20 cellular contexts compared by ENCODE assay signal in the genomic region with DNA sequence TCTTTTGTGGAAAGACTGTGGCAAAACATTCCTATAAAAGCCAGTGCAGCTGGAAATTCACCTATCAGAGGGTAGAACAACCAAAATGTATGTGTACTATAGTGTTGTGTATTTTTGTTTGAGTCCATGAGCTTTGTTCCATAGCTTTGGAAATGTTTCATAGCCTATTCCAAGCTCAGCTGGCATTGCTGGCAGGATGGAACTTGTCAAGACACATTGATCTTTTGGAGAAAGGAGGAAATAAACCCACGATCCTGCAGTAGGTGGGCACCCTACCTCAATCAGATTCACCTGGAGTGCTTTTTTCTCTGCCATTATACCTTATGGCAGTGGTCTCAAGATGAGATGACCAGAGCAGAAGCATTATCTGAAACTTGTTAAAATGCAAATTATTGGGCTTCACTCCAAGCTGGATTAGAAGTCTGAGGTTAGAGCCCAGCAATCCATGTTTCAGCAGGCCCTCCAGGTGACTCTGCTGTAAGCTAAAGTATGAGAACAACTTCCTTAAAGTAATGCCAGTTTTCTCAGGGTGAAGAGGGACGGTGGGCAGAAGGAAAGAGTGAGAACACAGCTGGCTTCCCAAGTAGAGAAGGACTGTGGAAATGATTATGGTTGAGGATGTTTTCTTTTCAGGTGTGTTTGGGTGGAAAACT.
"Had no signal": no experiment of that assay in that cellular context is flagged by ENCODE, and none has a peak within 500 bp of the region (broad histone marks: within the 10 kb centered on the region; RNA-seq: fewer than 3 reads in every experiment).

No MANE protein-coding gene starts in this region.

- H3K4me3 Mint-ChIP-seq: activated CD8-positive, alpha-beta T cell treated with anti-CD3 and anti-CD28 coated beads for 36 hours had no signal

- H3K36me3 ChIP-seq: Peyer's patch, SJCRH30 had no signal

- H3K27ac Mint-ChIP-seq: activated CD8-positive, alpha-beta T cell treated with anti-CD3 and anti-CD28 coated beads for 36 hours had no signal

- H3K27ac ChIP-seq: body of pancreas, Peyer's patch, RWPE1, SJCRH30 had no signal

- H3K27me3 ChIP-seq: body of pancreas, Peyer's patch, SJCRH30 had no signal

- H3K4me2 ChIP-seq: SK-N-SH had no signal

- H3K9me3 Mint-ChIP-seq: activated CD8-positive, alpha-beta T cell treated with anti-CD3 and anti-CD28 coated beads for 36 hours had no signal

- H3K9me3 ChIP-seq: body of pancreas, Peyer's patch, SJCRH30, SK-N-SH had no signal

- H3K9me2 ChIP-seq: SK-N-SH had no signal

- DNase-seq: activated CD4-positive, alpha-beta T cell treated with anti-CD3 and anti-CD28 coated beads for 4 hours; activated CD8-positive, alpha-beta memory T cell treated with anti-CD3 and anti-CD28 coated beads, Interleukin-2, amount 50 U/mL, for 48 hours; activated CD8-positive, alpha-beta T cell treated with anti-CD3 and anti-CD28 coated beads for 36 hours; activated naive CD4-positive, alpha-beta T cell treated with anti-CD3 and anti-CD28 coated beads, Interleukin-2, amount 50 U/mL, for 16 hours; activated T-cell treated with anti-CD3 and anti-CD28 coated beads, Interleukin-2, amount 50 U/mL, for 1 hour; aorta; body of pancreas; NCI-H1105 treated with DMSO at 0.1 percent for 48 hours; NCI-H146; NCI-H187 treated with DMSO at 0.1 percent for 48 hours; NCI-H2081 treated with DMSO at 0.1 percent for 48 hours; NCI-H446; NCI-H524; Peyer's patch; Right ventricle myocardium superior; SJCRH30; SK-N-SH; T-helper 1 cell had no signal

- H3K9ac ChIP-seq: SK-N-SH had no signal

- H3K4me1 ChIP-seq: body of pancreas, Peyer's patch, SJCRH30 had no signal

- H3K4me3 ChIP-seq: body of pancreas, Peyer's patch, SJCRH30 had no signal

- ATAC-seq: activated CD4-positive, CD25-positive, alpha-beta regulatory T cell treated with anti-CD3 and anti-CD28 coated beads, Interleukin-2, amount 50 U/mL, for 24 hours; activated CD8-positive, alpha-beta T cell treated with anti-CD3 and anti-CD28 coated beads for 36 hours; body of pancreas had no signal
